In the genomic region with DNA sequence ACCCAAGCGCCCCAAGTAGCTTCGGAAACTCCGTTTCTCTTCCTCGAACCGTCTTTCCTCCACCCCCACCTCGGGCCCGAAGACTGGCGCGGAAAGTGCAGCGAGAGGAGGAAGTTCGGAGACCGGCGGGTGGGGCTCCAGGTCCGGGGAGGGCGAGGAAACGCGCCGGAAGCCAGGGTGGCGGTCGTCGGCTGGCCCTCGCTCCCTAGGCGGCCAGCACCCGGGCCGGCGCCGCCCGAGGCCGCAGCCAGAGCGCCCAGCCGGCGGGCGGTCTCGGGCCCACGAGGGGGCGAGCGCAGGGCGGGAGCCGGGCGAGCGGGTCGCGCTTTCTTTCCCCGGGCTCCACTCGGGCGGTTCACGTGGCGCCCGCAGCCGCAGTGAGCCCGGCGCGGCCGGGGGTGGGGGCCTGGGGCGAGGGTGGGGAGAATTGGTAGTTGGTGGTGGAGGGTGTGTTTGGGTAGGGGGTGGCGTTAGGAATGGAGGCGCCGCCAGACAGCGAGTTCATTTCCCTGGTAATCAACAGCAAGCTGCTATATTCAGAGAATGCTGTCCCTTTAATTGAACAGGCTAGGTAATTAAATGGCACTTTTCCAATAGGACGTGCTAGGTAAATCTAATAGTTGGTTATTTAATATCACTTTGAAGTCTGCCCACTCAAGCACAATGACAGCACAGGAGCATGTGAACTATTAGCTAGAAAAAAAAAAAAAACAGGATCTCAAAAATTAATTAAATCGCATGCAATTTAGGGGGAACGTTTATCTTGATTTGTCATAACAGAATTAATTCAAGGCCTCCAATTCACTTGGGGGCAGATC, we compare ENCODE assay signal across 1 cellular context.
TF ChIP-seq lines count a peak whose summit lies in the region.

No MANE protein-coding gene starts in this region.

TF ChIP-seq in SK-N-SH treated with all-trans-retinoic acid at 6 μM for 48 hours, 23 proteins besides CTCF, POLR2A, EP300 and RAD21 (continued from another document):
- TF ChIP-seq, protein P1, sequence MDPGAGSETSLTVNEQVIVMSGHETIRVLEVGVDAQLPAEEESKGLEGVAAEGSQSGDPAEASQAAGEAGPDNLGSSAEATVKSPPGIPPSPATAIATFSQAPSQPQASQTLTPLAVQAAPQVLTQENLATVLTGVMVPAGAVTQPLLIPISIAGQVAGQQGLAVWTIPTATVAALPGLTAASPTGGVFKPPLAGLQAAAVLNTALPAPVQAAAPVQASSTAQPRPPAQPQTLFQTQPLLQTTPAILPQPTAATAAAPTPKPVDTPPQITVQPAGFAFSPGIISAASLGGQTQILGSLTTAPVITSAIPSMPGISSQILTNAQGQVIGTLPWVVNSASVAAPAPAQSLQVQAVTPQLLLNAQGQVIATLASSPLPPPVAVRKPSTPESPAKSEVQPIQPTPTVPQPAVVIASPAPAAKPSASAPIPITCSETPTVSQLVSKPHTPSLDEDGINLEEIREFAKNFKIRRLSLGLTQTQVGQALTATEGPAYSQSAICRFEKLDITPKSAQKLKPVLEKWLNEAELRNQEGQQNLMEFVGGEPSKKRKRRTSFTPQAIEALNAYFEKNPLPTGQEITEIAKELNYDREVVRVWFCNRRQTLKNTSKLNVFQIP (CRISPR knock-in tag; IDR thresholded peaks at IDR 0.05; ENCODE audit: borderline replicate concordance, low read depth), result no peak
- TF ChIP-seq ZNF565 (CRISPR knock-in tag; conservative IDR thresholded peaks at IDR 0.05; ENCODE audit: low read depth) (no peak), ARNTL (CRISPR knock-in tag; IDR thresholded peaks at IDR 0.05; ENCODE audit: borderline replicate concordance, low read depth) (no peak), ZFP3 (CRISPR knock-in tag; IDR thresholded peaks at IDR 0.05) (no peak), ESRRG (CRISPR knock-in tag; IDR thresholded peaks at IDR 0.05) (no peak), ZC3H10 (CRISPR knock-in tag; IDR thresholded peaks at IDR 0.05) (no peak), BACH2 (CRISPR knock-in tag; IDR thresholded peaks at IDR 0.05; ENCODE audit: borderline replicate concordance) (no peak), SNAI2 (CRISPR knock-in tag; IDR thresholded peaks at IDR 0.05) (no peak), PATZ1 (CRISPR knock-in tag; IDR thresholded peaks at IDR 0.05; ENCODE audit: borderline replicate concordance) (no peak), TSHZ2 (CRISPR knock-in tag; IDR thresholded peaks at IDR 0.05) (no peak)
- TF ChIP-seq, protein P2, sequence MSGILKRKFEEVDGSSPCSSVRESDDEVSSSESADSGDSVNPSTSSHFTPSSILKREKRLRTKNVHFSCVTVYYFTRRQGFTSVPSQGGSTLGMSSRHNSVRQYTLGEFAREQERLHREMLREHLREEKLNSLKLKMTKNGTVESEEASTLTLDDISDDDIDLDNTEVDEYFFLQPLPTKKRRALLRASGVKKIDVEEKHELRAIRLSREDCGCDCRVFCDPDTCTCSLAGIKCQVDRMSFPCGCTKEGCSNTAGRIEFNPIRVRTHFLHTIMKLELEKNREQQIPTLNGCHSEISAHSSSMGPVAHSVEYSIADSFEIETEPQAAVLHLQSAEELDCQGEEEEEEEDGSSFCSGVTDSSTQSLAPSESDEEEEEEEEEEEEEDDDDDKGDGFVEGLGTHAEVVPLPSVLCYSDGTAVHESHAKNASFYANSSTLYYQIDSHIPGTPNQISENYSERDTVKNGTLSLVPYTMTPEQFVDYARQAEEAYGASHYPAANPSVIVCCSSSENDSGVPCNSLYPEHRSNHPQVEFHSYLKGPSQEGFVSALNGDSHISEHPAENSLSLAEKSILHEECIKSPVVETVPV (CRISPR knock-in tag; IDR thresholded peaks at IDR 0.05), result no peak
